9 cellular contexts compared by ENCODE assay signal in genomic region chr3:194640829-194641228, GRCh38. TPM values are rescaled to one million over a fixed set of nuclear protein-coding genes. Genes with fewer than 3 reads are reported as not detected.
DNase-seq lines count a peak whose midpoint lies in the region; ATAC-seq and TF ChIP-seq lines count a peak whose summit lies in the region.
"Had no signal": no experiment of that assay in that cellular context is flagged by ENCODE, and none has a peak within 500 bp of the region (broad histone marks: within the 10 kb centered on the region; RNA-seq: fewer than 3 reads in every experiment).

No MANE protein-coding gene starts in this region.

- H3K27ac Mint-ChIP-seq in CD4-positive, alpha-beta T cell = no peak overlapping the region
- peak overlapping the region in 1 of 6 donors; percentile 75 for H3K27ac Mint-ChIP-seq in naive B cell
- no peak overlapping the region for H3K27ac Mint-ChIP-seq in activated T-helper 1 cell treated with anti-CD3 and anti-CD28 coated beads, Interleukin-12 subunit alpha, Interleukin-12 subunit beta, Interleukin-2, Interleukin-4 antibody, amounts not matched to agents 30 ng/mL and 10 ng/mL and 1 ng/mL, durations not matched to agents 14 hours and 24 hours and 36 hours
- H3K27ac Mint-ChIP-seq: activated naive CD4-positive, alpha-beta T cell treated with anti-CD3 and anti-CD28 coated beads, Interleukin-2, amount 50 U/mL, for 24 hours had no signal

- no peak overlapping the region for H3K4me3 ChIP-seq in NB4 (ENCODE audit: low read depth, low read length)

- POLR2A ChIA-PET in CD4-positive, alpha-beta T cell (lab: Charles Lee) = no interaction called here

- peak in 8 of 10 experiments; percentile 16 to 54 (median 30) for DNase-seq in CD4-positive, alpha-beta T cell
- peak; percentile 55 for DNase-seq in NB4 (ENCODE audit: low read depth)
- peak; percentile 23 for DNase-seq in amniotic epithelial cell (ENCODE audit: low read depth)
- DNase-seq in naive B cell = peak; percentile 21
- no peak for DNase-seq in NCI-H2081 treated with DMSO at 0.1 percent for 48 hours (lab: John Stamatoyannopoulos, UW)
- DNase-seq in activated T-helper 1 cell treated with anti-CD3 and anti-CD28 coated beads, Interleukin-12 subunit alpha, Interleukin-12 subunit beta, Interleukin-2, Interleukin-4 antibody, amounts not matched to agents 30 ng/mL and 10 ng/mL and 1 ng/mL, durations not matched to agents 14 hours and 24 hours and 36 hours (ENCODE audit: low spot score) = no peak

- H3K9me3 Mint-ChIP-seq in CD4-positive, alpha-beta T cell = no peaks in the 10 kb centered on the region
- no peaks in the 10 kb centered on the region for H3K9me3 Mint-ChIP-seq in naive B cell
- no peaks in the 10 kb centered on the region for H3K9me3 Mint-ChIP-seq in activated T-helper 1 cell treated with anti-CD3 and anti-CD28 coated beads, Interleukin-12 subunit alpha, Interleukin-12 subunit beta, Interleukin-2, Interleukin-4 antibody, amounts not matched to agents 30 ng/mL and 10 ng/mL and 1 ng/mL, durations not matched to agents 14 hours and 24 hours and 36 hours
- H3K9me3 Mint-ChIP-seq: activated naive CD4-positive, alpha-beta T cell treated with anti-CD3 and anti-CD28 coated beads, Interleukin-2, amount 50 U/mL, for 24 hours had no signal

- CTCF ChIA-PET in CD4-positive, alpha-beta T cell (lab: Charles Lee) = interaction anchor here (1.2 kb wide), 1 partner anchor 30 kb away, joined by 3 read pairs; no protein-coding TSS in a partner anchor

- ATAC-seq in CD4-positive, alpha-beta T cell (ENCODE audit: poor library complexity) = peak; percentile 91
- ATAC-seq in naive B cell (ENCODE audit: low read depth in 2 of 2) (peak in 1 of 2 donors; percentile 44), HG03571 (IDR thresholded peaks at IDR 0.05; ENCODE audit: unreplicated experiment) (no peak), HG02759 (IDR thresholded peaks at IDR 0.05; ENCODE audit: unreplicated experiment) (no peak)

- peak; percentile 32 for TF ChIP-seq CTCF in CD4-positive, alpha-beta T cell (IDR thresholded peaks at IDR 0.05)
- peak; percentile 52 for TF ChIP-seq CTCF in NB4 (IDR thresholded peaks at IDR 0.05; ENCODE audit: low read depth, low read length)

- H3K36me3 Mint-ChIP-seq in CD4-positive, alpha-beta T cell (ENCODE audit: low read depth) = peaks cover 58% of the 10 kb centered on the region
- peaks cover 18 to 32% of the 10 kb centered on the region in 2 donors for H3K36me3 Mint-ChIP-seq in naive B cell
- H3K36me3 Mint-ChIP-seq in activated T-helper 1 cell treated with anti-CD3 and anti-CD28 coated beads, Interleukin-12 subunit alpha, Interleukin-12 subunit beta, Interleukin-2, Interleukin-4 antibody, amounts not matched to agents 30 ng/mL and 10 ng/mL and 1 ng/mL, durations not matched to agents 14 hours and 24 hours and 36 hours (ENCODE audit: low read depth) = peaks cover 37% of the 10 kb centered on the region

- peaks cover 20% of the 10 kb centered on the region for H3K4me1 Mint-ChIP-seq in CD4-positive, alpha-beta T cell (ENCODE audit: low read depth)
- peaks cover 11 to 32% (median 27%) of the 10 kb centered on the region in 3 donors for H3K4me1 Mint-ChIP-seq in naive B cell
- no peaks in the 10 kb centered on the region for H3K4me1 Mint-ChIP-seq in activated T-helper 1 cell treated with anti-CD3 and anti-CD28 coated beads, Interleukin-12 subunit alpha, Interleukin-12 subunit beta, Interleukin-2, Interleukin-4 antibody, amounts not matched to agents 30 ng/mL and 10 ng/mL and 1 ng/mL, durations not matched to agents 14 hours and 24 hours and 36 hours (ENCODE audit: low read depth)

- no peaks in the 10 kb centered on the region for H3K27me3 Mint-ChIP-seq in CD4-positive, alpha-beta T cell
- H3K27me3 Mint-ChIP-seq in naive B cell = no peaks in the 10 kb centered on the region
- H3K27me3 Mint-ChIP-seq in activated T-helper 1 cell treated with anti-CD3 and anti-CD28 coated beads, Interleukin-12 subunit alpha, Interleukin-12 subunit beta, Interleukin-2, Interleukin-4 antibody, amounts not matched to agents 30 ng/mL and 10 ng/mL and 1 ng/mL, durations not matched to agents 14 hours and 24 hours and 36 hours (ENCODE audit: insufficient read depth) = no peaks in the 10 kb centered on the region
- H3K27me3 Mint-ChIP-seq: activated naive CD4-positive, alpha-beta T cell treated with anti-CD3 and anti-CD28 coated beads, Interleukin-2, amount 50 U/mL, for 24 hours had no signal

- no peaks in the 10 kb centered on the region for H3K27me3 ChIP-seq in CD4-positive, alpha-beta T cell (ENCODE audit: control insufficient read depth, insufficient read depth, low read length)

- no peaks in the 10 kb centered on the region for H3K9me3 ChIP-seq in CD4-positive, alpha-beta T cell (ENCODE audit: control insufficient read depth, low read length)

- H3K4me3 Mint-ChIP-seq in CD4-positive, alpha-beta T cell = no peak overlapping the region
- no peak overlapping the region for H3K4me3 Mint-ChIP-seq in naive B cell
- no peak overlapping the region for H3K4me3 Mint-ChIP-seq in activated T-helper 1 cell treated with anti-CD3 and anti-CD28 coated beads, Interleukin-12 subunit alpha, Interleukin-12 subunit beta, Interleukin-2, Interleukin-4 antibody, amounts not matched to agents 30 ng/mL and 10 ng/mL and 1 ng/mL, durations not matched to agents 14 hours and 24 hours and 36 hours
- H3K4me3 Mint-ChIP-seq: activated naive CD4-positive, alpha-beta T cell treated with anti-CD3 and anti-CD28 coated beads, Interleukin-2, amount 50 U/mL, for 24 hours had no signal

- no peak overlapping the region for H3K27ac ChIP-seq in CD4-positive, alpha-beta T cell (ENCODE audit: low read depth, low read length)

- intact Hi-C loops in CD4-positive, alpha-beta T cell (cut with DNase I, micrococcal nuclease) = no loop called here
- intact Hi-C loops in activated T-helper 1 cell treated with anti-CD3 and anti-CD28 coated beads, Interleukin-12 subunit alpha, Interleukin-12 subunit beta, Interleukin-2, Interleukin-4 antibody, amounts not matched to agents 30 ng/mL and 10 ng/mL and 1 ng/mL, durations not matched to agents 14 hours and 24 hours and 36 hours (cut with micrococcal nuclease) = no loop called here

- no peak for TF ChIP-seq POLR2A in NB4 (IDR thresholded peaks at IDR 0.05; ENCODE audit: extremely low read depth, insufficient read length)

RNA-seq across cellular contexts. Expression of gene TMEM44, which starts 7.6 kb away (rescaled TPM):
- total RNA-seq in CD4-positive, alpha-beta T cell = 1 to 10 TPM in 1 of 2 experiments, under 1 TPM in 1; 0.98 to 1.1 TPM
- polyA plus RNA-seq in naive B cell (ENCODE audit: low read depth in 6 of 6) = 1 to 10 TPM in 2 of 6 donors, under 1 TPM in 3, not detected in 1; 0.60 to 2.4 (median 0.94) TPM
- 2.1 and 2.4 TPM in 2 replicates for total RNA-seq in activated T-helper 1 cell treated with anti-CD3 and anti-CD28 coated beads, Interleukin-12 subunit alpha, Interleukin-12 subunit beta, Interleukin-2, Interleukin-4 antibody, amounts not matched to agents 30 ng/mL and 10 ng/mL and 1 ng/mL, durations not matched to agents 14 hours and 24 hours and 36 hours

RNA-seq across cellular contexts. Expression of gene LSG1, which starts 31.2 kb away (rescaled TPM):
- 10 to 100 TPM; 37.9 to 44.6 TPM for total RNA-seq in CD4-positive, alpha-beta T cell
- 10 to 100 TPM; 14.6 to 44.0 (median 21.1) TPM for polyA plus RNA-seq in naive B cell (ENCODE audit: low read depth in 6 of 6)
- total RNA-seq in activated T-helper 1 cell treated with anti-CD3 and anti-CD28 coated beads, Interleukin-12 subunit alpha, Interleukin-12 subunit beta, Interleukin-2, Interleukin-4 antibody, amounts not matched to agents 30 ng/mL and 10 ng/mL and 1 ng/mL, durations not matched to agents 14 hours and 24 hours and 36 hours = 65.1 and 66.3 TPM in 2 replicates

RNA-seq across cellular contexts. Expression of gene FAM43A, which starts 44.9 kb away (rescaled TPM):
- total RNA-seq in CD4-positive, alpha-beta T cell = 1 to 10 TPM; 2.4 to 2.6 TPM
- polyA plus RNA-seq in naive B cell (ENCODE audit: low read depth in 6 of 6) = 10 to 100 TPM; 15.4 to 69.3 (median 35.4) TPM
- 13.0 and 13.1 TPM in 2 replicates for total RNA-seq in activated T-helper 1 cell treated with anti-CD3 and anti-CD28 coated beads, Interleukin-12 subunit alpha, Interleukin-12 subunit beta, Interleukin-2, Interleukin-4 antibody, amounts not matched to agents 30 ng/mL and 10 ng/mL and 1 ng/mL, durations not matched to agents 14 hours and 24 hours and 36 hours

Comparison
In these comparisons a context has a peak if more than half of its experiments do, and no peak if none do; other contexts are left out.
1. DNase-seq: peak in CD4-positive, alpha-beta T cell (8 of 10), NB4 (single experiment), amniotic epithelial cell (single experiment) and naive B cell (single experiment); none in NCI-H2081 treated with DMSO at 0.1 percent for 48 hours (single experiment) and activated T-helper 1 cell treated with anti-CD3 and anti-CD28 coated beads, Interleukin-12 subunit alpha, Interleukin-12 subunit beta, Interleukin-2, Interleukin-4 antibody, amounts not matched to agents 30 ng/mL and 10 ng/mL and 1 ng/mL, durations not matched to agents 14 hours and 24 hours and 36 hours (single experiment).